8 cellular contexts compared by ENCODE assay signal in the genomic region with DNA sequence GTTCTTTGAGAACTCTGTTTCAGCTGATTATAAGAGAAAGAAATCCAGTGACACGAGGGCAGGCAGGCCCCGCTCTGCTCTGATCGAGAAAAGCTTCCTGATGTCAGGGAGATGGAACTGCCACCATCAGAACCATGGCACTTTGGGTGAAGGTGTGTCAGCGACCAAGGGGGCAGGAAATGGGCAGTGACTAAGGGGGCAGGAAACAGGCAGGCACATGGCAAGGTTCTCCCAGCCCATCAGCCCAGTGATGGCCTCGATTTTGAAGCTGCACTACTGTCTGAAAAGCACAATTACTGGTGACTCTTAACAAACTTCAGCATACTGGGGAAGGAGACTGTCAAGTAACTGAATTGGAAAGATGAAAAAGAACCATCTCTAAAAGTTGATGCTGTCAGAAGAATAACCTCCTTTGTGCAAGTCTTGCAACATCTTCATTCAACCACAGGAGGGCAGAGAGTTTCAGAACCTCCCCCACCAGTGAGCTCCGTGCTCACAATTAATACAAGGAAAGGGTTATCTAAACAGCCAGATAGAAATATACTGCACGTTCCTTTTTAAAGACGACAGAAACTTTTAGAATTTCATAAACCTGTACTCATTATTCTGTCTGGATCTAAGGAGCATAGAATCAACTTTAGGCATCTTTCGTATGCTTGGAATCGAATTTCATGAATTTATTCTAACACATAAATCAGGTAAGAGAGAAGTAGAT. TPM values are rescaled to one million over a fixed set of nuclear protein-coding genes. Genes with fewer than 3 reads are reported as not detected.
DNase-seq lines count a peak whose midpoint lies in the region; ATAC-seq and TF ChIP-seq lines count a peak whose summit lies in the region.

No MANE protein-coding gene starts in this region.

- H3K4me1 ChIP-seq in suprapubic skin = no peaks in the 10 kb centered on the region
- no peaks in the 10 kb centered on the region for H3K4me1 ChIP-seq in effector memory CD4-positive, alpha-beta T cell (ENCODE audit: control insufficient read depth, insufficient read depth, low read length, poor library complexity, severe bottlenecking)

- no peak for TF ChIP-seq EP300 in suprapubic skin (IDR thresholded peaks at IDR 0.05)

- H3K4me3 ChIP-seq in epithelial cell of esophagus (ENCODE audit: low read length) (no peak overlapping the region), suprapubic skin (no peak overlapping the region)
- no peak overlapping the region for H3K4me3 ChIP-seq in effector memory CD4-positive, alpha-beta T cell (ENCODE audit: insufficient read depth, low read depth, low read length, poor library complexity, severe bottlenecking)

- WGBS in suprapubic skin = 68% methylated on average over 10 of the region's 10 CpGs

- peak; percentile 62 for TF ChIP-seq CTCF in epithelial cell of esophagus (IDR thresholded peaks at IDR 0.05; ENCODE audit: insufficient read depth, low read depth, low read length, missing control alignments)
- TF ChIP-seq CTCF in nephron (IDR thresholded peaks at IDR 0.05; ENCODE audit: unreplicated experiment in 3 of 3) = peak; percentile 46 to 61 (median 59)
- no peak for TF ChIP-seq CTCF in suprapubic skin (IDR thresholded peaks at IDR 0.05)

- peak overlapping the region in 2 of 3 experiments; percentile 45 to 56 for H3K27ac Mint-ChIP-seq in nephron

- H3K9me3 Mint-ChIP-seq in nephron = no peaks in the 10 kb centered on the region

- H3K27ac ChIP-seq in suprapubic skin = no peak overlapping the region
- H3K27ac ChIP-seq in effector memory CD4-positive, alpha-beta T cell (ENCODE audit: insufficient read depth, low read length, poor library complexity, severe bottlenecking) = no peak overlapping the region

- H3K4me1 Mint-ChIP-seq in nephron = peaks cover 4% of the 10 kb centered on the region

- ATAC-seq in GM18867 (IDR thresholded peaks at IDR 0.05; ENCODE audit: unreplicated experiment) (peak; percentile 84), HG03175 (IDR thresholded peaks at IDR 0.05; ENCODE audit: unreplicated experiment) (peak; percentile 78)

- no peaks in the 10 kb centered on the region for H3K27me3 ChIP-seq in suprapubic skin
- H3K27me3 ChIP-seq in effector memory CD4-positive, alpha-beta T cell (replicated peaks; ENCODE audit: control insufficient read depth, insufficient read depth, low read length, poor library complexity, severe bottlenecking) = no peaks in the 10 kb centered on the region

- no peak for TF ChIP-seq POLR2A in suprapubic skin (IDR thresholded peaks at IDR 0.05)

- peaks cover 2% of the 10 kb centered on the region for H3K27me3 Mint-ChIP-seq in nephron (ENCODE audit: low read depth)

- H3K4me3 Mint-ChIP-seq in nephron = no peak overlapping the region

- H3K36me3 ChIP-seq in suprapubic skin = peaks cover 29% of the 10 kb centered on the region
- H3K36me3 ChIP-seq in effector memory CD4-positive, alpha-beta T cell (ENCODE audit: control insufficient read depth, insufficient read depth, low read length) = peaks cover 26% of the 10 kb centered on the region

- DNase-seq in COLO829 (ENCODE audit: low spot score) = peak; percentile 95
- DNase-seq in RPMI7951 (ENCODE audit: low read depth) = peak; percentile 59
- DNase-seq in epithelial cell of esophagus (ENCODE audit: low read depth) = peak; percentile 52
- no peak for DNase-seq in suprapubic skin (ENCODE audit: low spot score in 2 of 2)
- no peak for DNase-seq in effector memory CD4-positive, alpha-beta T cell

- H3K9me3 ChIP-seq in suprapubic skin = no peaks in the 10 kb centered on the region
- no peaks in the 10 kb centered on the region for H3K9me3 ChIP-seq in effector memory CD4-positive, alpha-beta T cell (ENCODE audit: control insufficient read depth, low read length)

- H3K36me3 Mint-ChIP-seq in nephron (ENCODE audit: low read depth) = peaks cover 29% of the 10 kb centered on the region

RNA-seq across cellular contexts. Expression of gene TMX4, which starts 39.1 kb away (rescaled TPM):
- total RNA-seq in RPMI7951 (2014; rRNA removed; shearing (Covaris generic)) = 53.2 and 56.6 TPM in 2 replicates
- total RNA-seq in suprapubic skin = 10 to 100 TPM; 16.2 to 24.2 (median 21.8) TPM

RNA-seq across cellular contexts. Expression of gene HAO1, which starts 40.2 kb away (rescaled TPM):
- total RNA-seq in RPMI7951 (2014; rRNA removed; shearing (Covaris generic)) = 0.20 TPM in 1 of 2 replicates, not detected in the other
- total RNA-seq in suprapubic skin = under 1 TPM in 1 of 4 donors, not detected in 3; 0.80 TPM

Comparison
In these comparisons a context has a peak if more than half of its experiments do, and no peak if none do; other contexts are left out.
1. DNase-seq: peak in COLO829 (single experiment), RPMI7951 (single experiment) and epithelial cell of esophagus (single experiment); none in suprapubic skin (0 of 2) and effector memory CD4-positive, alpha-beta T cell (0 of 3).
2. CTCF ChIP-seq: peak in epithelial cell of esophagus (single experiment) and nephron (3 of 3); none in suprapubic skin (0 of 2).